ENCODE assay signal across 1 cellular context in genomic region chr5:112995764-112996618, GRCh38.
TF ChIP-seq lines count a peak whose summit lies in the region.

No MANE protein-coding gene starts in this region.

TF ChIP-seq in HEK293, 187 proteins besides CTCF, POLR2A, EP300 and RAD21 (continued from another document):
- TF ChIP-seq PRDM2 (tag by site-specific recombination; IDR thresholded peaks at IDR 0.05; ENCODE audit: borderline replicate concordance) = no peak
- no peak for TF ChIP-seq ZNF433 (tag by site-specific recombination; IDR thresholded peaks at IDR 0.05; ENCODE audit: low read depth)
- 0 out of 2 replicates have a peak, but pooled peaks have one; percentile 32 for TF ChIP-seq SP7 (tag by site-specific recombination; IDR thresholded peaks at IDR 0.05)
- no peak for TF ChIP-seq SCRT2 (tag by site-specific recombination; IDR thresholded peaks at IDR 0.05)
- peak; percentile 39; the same call in 1 of the 2 replicates for TF ChIP-seq ZBTB17 (tag by site-specific recombination; IDR thresholded peaks at IDR 0.05)
- no peak for TF ChIP-seq ZNF214 (tag by site-specific recombination; IDR thresholded peaks at IDR 0.05; ENCODE audit: borderline replicate concordance)
- TF ChIP-seq ZSCAN5A (tag by site-specific recombination; IDR thresholded peaks at IDR 0.05) = no peak
- TF ChIP-seq BCL11A (tag by site-specific recombination; IDR thresholded peaks at IDR 0.05; ENCODE audit: low read depth) = no peak
- TF ChIP-seq ZNF2 (tag by site-specific recombination; IDR thresholded peaks at IDR 0.05) = peak; percentile 98
- TF ChIP-seq ZBTB1 (tag by site-specific recombination; IDR thresholded peaks at IDR 0.05) = no peak
- no peak for TF ChIP-seq ZNF670 (tag by site-specific recombination; IDR thresholded peaks at IDR 0.05; ENCODE audit: low read depth)
- TF ChIP-seq ZEB2 (tag by site-specific recombination; IDR thresholded peaks at IDR 0.05) = 0 out of 2 replicates have a peak, but pooled peaks have one; percentile 27
- TF ChIP-seq ZNF654 (tag by site-specific recombination; IDR thresholded peaks at IDR 0.05; ENCODE audit: low read depth) = peak; percentile 90
- 0 out of 2 replicates have a peak, but pooled peaks have one; percentile 18 for TF ChIP-seq ZBTB6 (tag by site-specific recombination; IDR thresholded peaks at IDR 0.05)
- TF ChIP-seq ZNF701 (tag by site-specific recombination; IDR thresholded peaks at IDR 0.05) = no peak
